Comparison of ENCODE assay signal across 25 cellular contexts in the genomic region with DNA sequence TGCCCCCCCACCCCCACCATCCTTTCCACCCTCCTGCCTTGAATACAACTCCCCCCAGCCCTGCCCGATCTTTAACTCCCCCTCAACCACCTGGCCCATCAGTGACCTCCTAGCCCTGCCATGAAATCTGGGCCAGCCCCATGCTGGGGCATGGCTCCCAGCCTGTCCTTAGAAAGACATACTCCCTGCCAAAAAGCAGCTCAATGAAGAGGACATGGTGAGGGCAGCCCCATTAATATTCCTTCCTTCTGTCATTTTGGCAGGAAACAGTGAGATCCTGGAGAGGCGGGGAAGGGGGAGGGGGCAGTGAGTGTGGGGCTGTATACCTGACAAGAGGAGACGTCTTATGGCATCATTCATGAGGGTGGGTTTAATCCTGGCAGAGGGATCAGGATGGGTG.
"Had no signal": no experiment of that assay in that cellular context is flagged by ENCODE, and none has a peak within 500 bp of the region (broad histone marks: within the 10 kb centered on the region; RNA-seq: fewer than 3 reads in every experiment).

No MANE protein-coding gene starts in this region.

- H3K27ac Mint-ChIP-seq: activated naive CD4-positive, alpha-beta T cell treated with anti-CD3 and anti-CD28 coated beads, Interleukin-2, amount 50 U/mL, for 72 hours; activated T-cell treated with anti-CD3 and anti-CD28 coated beads, Interleukin-2, amount 50 U/mL, for 72 hours; stimulated activated naive B cell treated with anti-CD40 and anti-IgM and Interleukin-4, amounts not matched to agents 10 μg/mL and 1 μg/mL and 100 μg/mL, for 72 hours had no signal

- H3K9me3 Mint-ChIP-seq: central memory CD8-positive, alpha-beta T cell had no signal

- DNase-seq: activated CD4-positive, alpha-beta T cell treated with anti-CD3 and anti-CD28 coated beads for 4 hours; activated CD4-positive, alpha-beta T cell treated with anti-CD3 and anti-CD28 coated beads, Interleukin-2, amount 50 U/mL, for 4 hours; activated naive CD4-positive, alpha-beta T cell; activated T-cell treated with anti-CD3 and anti-CD28 coated beads for 4 hours; activated T-cell treated with anti-CD3 and anti-CD28 coated beads, Interleukin-2, amount 50 U/mL, for 72 hours; colonic mucosa; effector CD8-positive, alpha-beta T cell; gastrocnemius medialis; glutamatergic neuron; left ventricle myocardium inferior; pancreas; psoas muscle; sigmoid colon; small intestine; stimulated activated CD4-positive, alpha-beta T cell treated with anti-CD3 and anti-CD28 coated beads, Interleukin-1b, Interleukin-23, amount 100 ng/mL, for 48 hours; stimulated activated CD4-positive, alpha-beta T cell treated with anti-CD3 and anti-CD28 coated beads, Interleukin-4, amount 100 ng/mL, for 4 hours; stimulated activated CD8-positive, alpha-beta memory T cell treated with anti-CD3 and anti-CD28 coated beads, Interleukin-4, amount 100 ng/mL, for 48 hours; stimulated activated naive B cell treated with anti-CD40 and anti-IgM and Interleukin-4, amounts not matched to agents 10 μg/mL and 1 μg/mL and 100 μg/mL, for 72 hours; T-helper 9 cell had no signal

- ATAC-seq: activated naive CD4-positive, alpha-beta T cell treated with anti-CD3 and anti-CD28 coated beads, Interleukin-2, amount 50 U/mL, for 72 hours; activated T-cell treated with anti-CD3 and anti-CD28 coated beads, Interleukin-2, amount 50 U/mL, for 72 hours; gastrocnemius medialis; pancreas; psoas muscle; stimulated activated naive B cell treated with anti-CD40 and anti-IgM and Interleukin-4, amounts not matched to agents 10 μg/mL and 1 μg/mL and 100 μg/mL, for 72 hours had no signal

- H3K4me3 Mint-ChIP-seq: activated T-cell treated with anti-CD3 and anti-CD28 coated beads, Interleukin-2, amount 50 U/mL, for 72 hours; central memory CD8-positive, alpha-beta T cell; nephron; stimulated activated naive B cell treated with anti-CD40 and anti-IgM and Interleukin-4, amounts not matched to agents 10 μg/mL and 1 μg/mL and 100 μg/mL, for 72 hours had no signal

- FAIRE-seq: bronchial epithelial cell, islet of Langerhans, pancreas, small intestine, TTC549 had no signal
